Comparison of ENCODE assay signal across 13 cellular contexts in the genomic region with DNA sequence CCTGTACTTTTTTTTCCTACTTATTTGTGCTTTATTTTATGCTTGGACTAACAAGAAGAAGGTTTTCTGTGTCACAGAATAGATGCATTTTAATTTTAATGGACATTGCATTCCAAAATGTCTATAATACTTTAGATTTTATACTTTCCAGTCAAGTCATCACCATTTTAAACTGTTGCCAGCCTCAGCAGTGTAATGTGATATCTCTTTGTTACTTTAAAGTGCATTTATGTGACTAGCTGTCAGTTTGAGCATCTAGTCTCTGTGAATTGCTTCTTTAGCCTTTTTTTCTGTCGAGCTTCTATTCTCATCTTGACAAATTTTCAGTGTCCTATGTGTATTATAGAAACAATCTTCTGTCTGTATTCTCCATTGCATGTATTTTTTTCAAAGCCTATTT.
DNase-seq lines count a peak whose midpoint lies in the region.
"Had no signal": no experiment of that assay in that cellular context is flagged by ENCODE, and none has a peak within 500 bp of the region (broad histone marks: within the 10 kb centered on the region; RNA-seq: fewer than 3 reads in every experiment).

No MANE protein-coding gene starts in this region.

- DNase-seq in NCI-H1105 treated with DMSO at 0.1 percent for 48 hours (lab: John Stamatoyannopoulos, UW) (peak; percentile 52), NCI-H1105 (lab: John Stamatoyannopoulos, UW) (no peak), NCI-H2171 (lab: John Stamatoyannopoulos, UW) (peak; percentile 28), fibroblast of peridontal ligament (ENCODE audit: extremely low read depth) (peak; percentile 42), pons (ENCODE audit: low spot score) (peak; percentile 43), SHP77 treated with DMSO at 0.1 percent for 48 hours (lab: John Stamatoyannopoulos, UW) (no peak), cortex of kidney (lab: John Stamatoyannopoulos, UW) (no peak), mucosa of gallbladder (ENCODE audit: low spot score) (no peak)
- DNase-seq: C1 segment of cervical spinal cord, Kasumi-1, NCI-H446 treated with DMSO at 0.1 percent for 48 hours, NCI-H748 treated with DMSO at 0.1 percent for 48 hours, T-cell had no signal

Comparison
In these comparisons a context has a peak if more than half of its experiments do, and no peak if none do; other contexts are left out.
1. DNase-seq: peak in NCI-H1105 treated with DMSO at 0.1 percent for 48 hours (single experiment), NCI-H2171 (single experiment), fibroblast of peridontal ligament (single experiment) and pons (single experiment); none in NCI-H1105 (single experiment), SHP77 treated with DMSO at 0.1 percent for 48 hours (single experiment), cortex of kidney (single experiment) and mucosa of gallbladder (single experiment).